Comparison of ENCODE assay signal across 1 cellular context in the genomic region with DNA sequence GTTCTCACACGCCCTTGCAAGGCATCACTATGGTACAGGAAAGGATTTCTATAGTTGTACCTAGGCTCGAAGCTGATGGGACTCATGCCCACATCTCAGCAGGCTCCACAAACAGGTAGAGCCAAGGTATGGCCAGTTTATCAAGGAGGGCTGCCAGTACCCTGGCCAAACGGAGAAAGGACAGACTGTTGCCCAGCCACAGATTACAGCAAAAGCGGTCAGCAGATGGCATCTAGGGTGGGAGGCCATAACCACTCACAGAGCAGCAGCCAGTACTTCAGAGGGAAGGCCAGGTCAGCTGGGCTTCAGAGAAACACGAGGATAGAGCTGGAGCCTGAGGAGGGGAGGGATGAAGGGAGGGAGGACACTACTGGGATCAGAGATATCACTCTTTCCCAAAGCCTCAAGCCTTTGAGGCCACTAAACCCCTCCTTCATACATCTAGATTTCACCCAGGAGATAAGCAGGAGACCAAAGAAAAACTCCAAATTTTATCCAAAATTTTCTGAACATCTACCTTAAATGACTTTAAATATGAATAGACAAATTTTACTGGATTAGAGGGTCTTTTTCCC.
TF ChIP-seq lines count a peak whose summit lies in the region.

No MANE protein-coding gene starts in this region.

TF ChIP-seq in IMR-90, 13 proteins besides CTCF, POLR2A, EP300 and RAD21 (continued from another document):
- TF ChIP-seq MAZ (IDR thresholded peaks at IDR 0.05; ENCODE audit: borderline replicate concordance, low read depth, low read length) (no peak), BHLHE40 (IDR thresholded peaks at IDR 0.05; ENCODE audit: low read depth, low read length) (no peak), RFX5 (IDR thresholded peaks at IDR 0.05; ENCODE audit: low read depth, low read length) (no peak), FOS (IDR thresholded peaks at IDR 0.05; ENCODE audit: low read depth, low read length) (no peak), MAFK (IDR thresholded peaks at IDR 0.05; ENCODE audit: low read depth, low read length) (no peak), MXI1 (IDR thresholded peaks at IDR 0.05; ENCODE audit: borderline replicate concordance, low read depth, low read length) (no peak)
- TF ChIP-seq, protein P1, sequence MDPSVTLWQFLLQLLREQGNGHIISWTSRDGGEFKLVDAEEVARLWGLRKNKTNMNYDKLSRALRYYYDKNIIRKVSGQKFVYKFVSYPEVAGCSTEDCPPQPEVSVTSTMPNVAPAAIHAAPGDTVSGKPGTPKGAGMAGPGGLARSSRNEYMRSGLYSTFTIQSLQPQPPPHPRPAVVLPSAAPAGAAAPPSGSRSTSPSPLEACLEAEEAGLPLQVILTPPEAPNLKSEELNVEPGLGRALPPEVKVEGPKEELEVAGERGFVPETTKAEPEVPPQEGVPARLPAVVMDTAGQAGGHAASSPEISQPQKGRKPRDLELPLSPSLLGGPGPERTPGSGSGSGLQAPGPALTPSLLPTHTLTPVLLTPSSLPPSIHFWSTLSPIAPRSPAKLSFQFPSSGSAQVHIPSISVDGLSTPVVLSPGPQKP (IDR thresholded peaks at IDR 0.05; ENCODE audit: borderline replicate concordance, low read depth, low read length): no peak
